In the genomic region with DNA sequence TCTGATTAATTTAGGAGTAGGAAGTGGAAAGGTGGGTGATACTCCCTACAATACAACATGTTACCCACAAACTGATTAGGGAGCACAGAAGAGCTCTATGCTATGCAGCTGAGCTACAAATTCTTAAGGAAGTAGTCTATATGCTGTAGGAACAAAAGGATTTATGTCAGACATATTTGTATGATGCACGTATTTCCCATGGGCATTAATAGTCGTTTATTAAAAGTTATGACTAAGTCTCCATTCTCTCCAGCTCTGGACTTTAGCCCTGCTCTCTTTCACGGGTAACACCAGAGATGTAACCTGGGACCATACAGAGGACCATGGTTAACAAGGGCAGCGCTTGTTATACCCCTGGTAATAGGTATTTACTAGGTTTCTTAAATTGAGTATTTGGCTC, we compare ENCODE assay signal across 29 cellular contexts.
"Had no signal": no experiment of that assay in that cellular context is flagged by ENCODE, and none has a peak within 500 bp of the region (broad histone marks: within the 10 kb centered on the region; RNA-seq: fewer than 3 reads in every experiment).

No MANE protein-coding gene starts in this region.

- H3K27ac Mint-ChIP-seq: activated CD4-positive, alpha-beta T cell treated with anti-CD3 and anti-CD28 coated beads, Interleukin-2, amount 10 ng/mL, durations not matched to agents 7 days and 5 days; activated CD8-positive, alpha-beta T cell treated with anti-CD3 and anti-CD28 coated beads, Interleukin-2, amount 10 ng/mL, durations not matched to agents 7 days and 5 days; activated naive CD4-positive, alpha-beta T cell treated with anti-CD3 and anti-CD28 coated beads, Interleukin-2, amount 50 U/mL, for 24 hours; activated naive CD8-positive, alpha-beta T cell treated with anti-CD3 and anti-CD28 coated beads, Interleukin-2, amount 10 ng/mL, durations not matched to agents 7 days and 5 days; activated T-cell treated with anti-CD3 and anti-CD28 coated beads, Interleukin-2, amount 50 U/mL, for 24 hours; activated T-helper 2 cell treated with anti-CD3 and anti-CD28 coated beads, Interferon-gamma antibody, Interleukin-2, Interleukin-4, amounts not matched to agents 10 μg/mL and 5 μg/mL and 100 μg/mL, durations not matched to agents 14 hours and 24 hours and 36 hours had no signal

- H3K36me3 Mint-ChIP-seq: activated naive CD4-positive, alpha-beta T cell treated with anti-CD3 and anti-CD28 coated beads, Interleukin-2, amount 50 U/mL, for 24 hours had no signal

- H3K4me1 ChIP-seq: breast epithelium had no signal

- ATAC-seq: activated CD8-positive, alpha-beta T cell treated with anti-CD3 and anti-CD28 coated beads, Interleukin-2, amount 10 ng/mL, durations not matched to agents 7 days and 5 days; PC-3; Right ventricle myocardium inferior had no signal

- H3K4me3 ChIP-seq: ascending aorta, breast epithelium, MG63 had no signal

- H3K36me3 ChIP-seq: ascending aorta, breast epithelium, MG63 had no signal

- H3K4me3 Mint-ChIP-seq: activated CD4-positive, alpha-beta T cell treated with anti-CD3 and anti-CD28 coated beads, Interleukin-2, amount 10 ng/mL, durations not matched to agents 7 days and 5 days; activated CD8-positive, alpha-beta T cell treated with anti-CD3 and anti-CD28 coated beads, Interleukin-2, amount 10 ng/mL, durations not matched to agents 7 days and 5 days; activated naive CD4-positive, alpha-beta T cell treated with anti-CD3 and anti-CD28 coated beads, Interleukin-2, amount 50 U/mL, for 24 hours; activated naive CD8-positive, alpha-beta T cell treated with anti-CD3 and anti-CD28 coated beads, Interleukin-2, amount 10 ng/mL, durations not matched to agents 7 days and 5 days; activated T-cell treated with anti-CD3 and anti-CD28 coated beads, Interleukin-2, amount 50 U/mL, for 24 hours had no signal

- H3K27me3 Mint-ChIP-seq: activated CD4-positive, alpha-beta T cell treated with anti-CD3 and anti-CD28 coated beads, Interleukin-2, amount 10 ng/mL, durations not matched to agents 7 days and 5 days; activated naive CD4-positive, alpha-beta T cell treated with anti-CD3 and anti-CD28 coated beads, Interleukin-2, amount 50 U/mL, for 24 hours; activated naive CD8-positive, alpha-beta T cell treated with anti-CD3 and anti-CD28 coated beads, Interleukin-2, amount 10 ng/mL, durations not matched to agents 7 days and 5 days; activated T-cell treated with anti-CD3 and anti-CD28 coated beads, Interleukin-2, amount 50 U/mL, for 24 hours had no signal

- H3K9me3 ChIP-seq: ascending aorta, breast epithelium had no signal

- H3K27ac ChIP-seq: ascending aorta, breast epithelium, RWPE1 had no signal

- DNase-seq: activated CD4-positive, alpha-beta T cell treated with anti-CD3 and anti-CD28 coated beads, Interleukin-2, amount 10 ng/mL, durations not matched to agents 7 days and 5 days; activated CD4-positive, alpha-beta T cell treated with anti-CD3 and anti-CD28 coated beads, Interleukin-2, amount 50 U/mL, for 48 hours; activated CD8-positive, alpha-beta T cell treated with anti-CD3 and anti-CD28 coated beads, Interleukin-2, amount 10 ng/mL, durations not matched to agents 7 days and 5 days; activated gamma-delta T cell; activated naive CD4-positive, alpha-beta T cell treated with Interleukin-2 at 50 U/mL for 16 hours; activated naive CD8-positive, alpha-beta T cell treated with anti-CD3 and anti-CD28 coated beads, Interleukin-2, amount 10 ng/mL, durations not matched to agents 7 days and 5 days; activated T-cell treated with anti-CD3 and anti-CD28 coated beads, Interleukin-2, amount 50 U/mL, for 24 hours; amygdala; Kasumi-1; KG1; MG63; NCI-H1048; NCI-H1436 treated with DMSO at 0.1 percent for 48 hours; NCI-H1694 treated with DMSO at 0.1 percent for 48 hours; NCI-H2029; NCI-H345; NCI-H524 treated with DMSO at 0.1 percent for 48 hours; PC-3; SIG-M5; SW 1271; T-helper 1 cell; T-helper 2 cell; T-helper 9 cell had no signal

- H3K9me3 Mint-ChIP-seq: activated naive CD4-positive, alpha-beta T cell treated with anti-CD3 and anti-CD28 coated beads, Interleukin-2, amount 50 U/mL, for 24 hours; activated T-cell treated with anti-CD3 and anti-CD28 coated beads, Interleukin-2, amount 50 U/mL, for 24 hours had no signal

- H3K27me3 ChIP-seq: ascending aorta, breast epithelium, MG63 had no signal
